2 cellular contexts compared by ENCODE assay signal in the genomic region with DNA sequence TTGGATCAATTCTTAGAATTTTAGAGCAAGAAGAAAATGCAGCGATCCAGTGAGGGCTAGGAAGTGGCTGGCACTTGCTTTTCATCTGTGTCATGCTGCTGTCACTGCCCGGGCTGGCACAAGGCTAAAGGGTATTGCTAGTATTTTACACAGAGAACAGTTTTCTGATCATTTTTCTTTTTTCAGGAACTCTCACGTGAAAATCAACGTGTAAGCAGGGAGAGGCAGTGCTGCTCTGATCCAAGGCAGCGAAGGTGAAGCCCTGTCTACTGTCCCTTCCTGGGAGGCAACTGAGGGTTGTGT.
TF ChIP-seq lines count a peak whose summit lies in the region.

No MANE protein-coding gene starts in this region.

TF ChIP-seq in GM23338, 12 proteins besides CTCF, POLR2A, EP300 and RAD21:
- no peak for TF ChIP-seq POLR2AphosphoS5 (IDR thresholded peaks at IDR 0.05; ENCODE audit: low read depth)

TF ChIP-seq in H1, 55 proteins besides CTCF, POLR2A, EP300 and RAD21:
- TF ChIP-seq JUND (IDR thresholded peaks at IDR 0.05; ENCODE audit: low read length) (no peak), GABPA (IDR thresholded peaks at IDR 0.05; ENCODE audit: borderline replicate concordance, insufficient read depth, low read length) (no peak), USF2 (IDR thresholded peaks at IDR 0.05; ENCODE audit: low read length) (no peak), CEBPB (IDR thresholded peaks at IDR 0.05; ENCODE audit: low read depth, low read length) (no peak), SP2 (IDR thresholded peaks at IDR 0.05; ENCODE audit: low read length) (no peak), ZNF274 (IDR thresholded peaks at IDR 0.05; ENCODE audit: borderline replicate concordance, extremely low read depth, low read length) (no peak), BRCA1 (IDR thresholded peaks at IDR 0.05; ENCODE audit: low read depth, low read length) (no peak)
- TF ChIP-seq, protein P1, sequence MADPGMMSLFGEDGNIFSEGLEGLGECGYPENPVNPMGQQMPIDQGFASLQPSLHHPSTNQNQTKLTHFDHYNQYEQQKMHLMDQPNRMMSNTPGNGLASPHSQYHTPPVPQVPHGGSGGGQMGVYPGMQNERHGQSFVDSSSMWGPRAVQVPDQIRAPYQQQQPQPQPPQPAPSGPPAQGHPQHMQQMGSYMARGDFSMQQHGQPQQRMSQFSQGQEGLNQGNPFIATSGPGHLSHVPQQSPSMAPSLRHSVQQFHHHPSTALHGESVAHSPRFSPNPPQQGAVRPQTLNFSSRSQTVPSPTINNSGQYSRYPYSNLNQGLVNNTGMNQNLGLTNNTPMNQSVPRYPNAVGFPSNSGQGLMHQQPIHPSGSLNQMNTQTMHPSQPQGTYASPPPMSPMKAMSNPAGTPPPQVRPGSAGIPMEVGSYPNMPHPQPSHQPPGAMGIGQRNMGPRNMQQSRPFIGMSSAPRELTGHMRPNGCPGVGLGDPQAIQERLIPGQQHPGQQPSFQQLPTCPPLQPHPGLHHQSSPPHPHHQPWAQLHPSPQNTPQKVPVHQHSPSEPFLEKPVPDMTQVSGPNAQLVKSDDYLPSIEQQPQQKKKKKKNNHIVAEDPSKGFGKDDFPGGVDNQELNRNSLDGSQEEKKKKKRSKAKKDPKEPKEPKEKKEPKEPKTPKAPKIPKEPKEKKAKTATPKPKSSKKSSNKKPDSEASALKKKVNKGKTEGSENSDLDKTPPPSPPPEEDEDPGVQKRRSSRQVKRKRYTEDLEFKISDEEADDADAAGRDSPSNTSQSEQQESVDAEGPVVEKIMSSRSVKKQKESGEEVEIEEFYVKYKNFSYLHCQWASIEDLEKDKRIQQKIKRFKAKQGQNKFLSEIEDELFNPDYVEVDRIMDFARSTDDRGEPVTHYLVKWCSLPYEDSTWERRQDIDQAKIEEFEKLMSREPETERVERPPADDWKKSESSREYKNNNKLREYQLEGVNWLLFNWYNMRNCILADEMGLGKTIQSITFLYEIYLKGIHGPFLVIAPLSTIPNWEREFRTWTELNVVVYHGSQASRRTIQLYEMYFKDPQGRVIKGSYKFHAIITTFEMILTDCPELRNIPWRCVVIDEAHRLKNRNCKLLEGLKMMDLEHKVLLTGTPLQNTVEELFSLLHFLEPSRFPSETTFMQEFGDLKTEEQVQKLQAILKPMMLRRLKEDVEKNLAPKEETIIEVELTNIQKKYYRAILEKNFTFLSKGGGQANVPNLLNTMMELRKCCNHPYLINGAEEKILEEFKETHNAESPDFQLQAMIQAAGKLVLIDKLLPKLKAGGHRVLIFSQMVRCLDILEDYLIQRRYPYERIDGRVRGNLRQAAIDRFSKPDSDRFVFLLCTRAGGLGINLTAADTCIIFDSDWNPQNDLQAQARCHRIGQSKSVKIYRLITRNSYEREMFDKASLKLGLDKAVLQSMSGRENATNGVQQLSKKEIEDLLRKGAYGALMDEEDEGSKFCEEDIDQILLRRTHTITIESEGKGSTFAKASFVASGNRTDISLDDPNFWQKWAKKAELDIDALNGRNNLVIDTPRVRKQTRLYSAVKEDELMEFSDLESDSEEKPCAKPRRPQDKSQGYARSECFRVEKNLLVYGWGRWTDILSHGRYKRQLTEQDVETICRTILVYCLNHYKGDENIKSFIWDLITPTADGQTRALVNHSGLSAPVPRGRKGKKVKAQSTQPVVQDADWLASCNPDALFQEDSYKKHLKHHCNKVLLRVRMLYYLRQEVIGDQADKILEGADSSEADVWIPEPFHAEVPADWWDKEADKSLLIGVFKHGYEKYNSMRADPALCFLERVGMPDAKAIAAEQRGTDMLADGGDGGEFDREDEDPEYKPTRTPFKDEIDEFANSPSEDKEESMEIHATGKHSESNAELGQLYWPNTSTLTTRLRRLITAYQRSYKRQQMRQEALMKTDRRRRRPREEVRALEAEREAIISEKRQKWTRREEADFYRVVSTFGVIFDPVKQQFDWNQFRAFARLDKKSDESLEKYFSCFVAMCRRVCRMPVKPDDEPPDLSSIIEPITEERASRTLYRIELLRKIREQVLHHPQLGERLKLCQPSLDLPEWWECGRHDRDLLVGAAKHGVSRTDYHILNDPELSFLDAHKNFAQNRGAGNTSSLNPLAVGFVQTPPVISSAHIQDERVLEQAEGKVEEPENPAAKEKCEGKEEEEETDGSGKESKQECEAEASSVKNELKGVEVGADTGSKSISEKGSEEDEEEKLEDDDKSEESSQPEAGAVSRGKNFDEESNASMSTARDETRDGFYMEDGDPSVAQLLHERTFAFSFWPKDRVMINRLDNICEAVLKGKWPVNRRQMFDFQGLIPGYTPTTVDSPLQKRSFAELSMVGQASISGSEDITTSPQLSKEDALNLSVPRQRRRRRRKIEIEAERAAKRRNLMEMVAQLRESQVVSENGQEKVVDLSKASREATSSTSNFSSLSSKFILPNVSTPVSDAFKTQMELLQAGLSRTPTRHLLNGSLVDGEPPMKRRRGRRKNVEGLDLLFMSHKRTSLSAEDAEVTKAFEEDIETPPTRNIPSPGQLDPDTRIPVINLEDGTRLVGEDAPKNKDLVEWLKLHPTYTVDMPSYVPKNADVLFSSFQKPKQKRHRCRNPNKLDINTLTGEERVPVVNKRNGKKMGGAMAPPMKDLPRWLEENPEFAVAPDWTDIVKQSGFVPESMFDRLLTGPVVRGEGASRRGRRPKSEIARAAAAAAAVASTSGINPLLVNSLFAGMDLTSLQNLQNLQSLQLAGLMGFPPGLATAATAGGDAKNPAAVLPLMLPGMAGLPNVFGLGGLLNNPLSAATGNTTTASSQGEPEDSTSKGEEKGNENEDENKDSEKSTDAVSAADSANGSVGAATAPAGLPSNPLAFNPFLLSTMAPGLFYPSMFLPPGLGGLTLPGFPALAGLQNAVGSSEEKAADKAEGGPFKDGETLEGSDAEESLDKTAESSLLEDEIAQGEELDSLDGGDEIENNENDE (IDR thresholded peaks at IDR 0.05; ENCODE audit: insufficient replicate concordance, low read length), result no peak
- TF ChIP-seq, protein P2, sequence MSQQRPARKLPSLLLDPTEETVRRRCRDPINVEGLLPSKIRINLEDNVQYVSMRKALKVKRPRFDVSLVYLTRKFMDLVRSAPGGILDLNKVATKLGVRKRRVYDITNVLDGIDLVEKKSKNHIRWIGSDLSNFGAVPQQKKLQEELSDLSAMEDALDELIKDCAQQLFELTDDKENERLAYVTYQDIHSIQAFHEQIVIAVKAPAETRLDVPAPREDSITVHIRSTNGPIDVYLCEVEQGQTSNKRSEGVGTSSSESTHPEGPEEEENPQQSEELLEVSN (IDR thresholded peaks at IDR 0.05), result no peak
TF ChIP-seq in H1: peak in this region for 0.
